In the genomic region with DNA sequence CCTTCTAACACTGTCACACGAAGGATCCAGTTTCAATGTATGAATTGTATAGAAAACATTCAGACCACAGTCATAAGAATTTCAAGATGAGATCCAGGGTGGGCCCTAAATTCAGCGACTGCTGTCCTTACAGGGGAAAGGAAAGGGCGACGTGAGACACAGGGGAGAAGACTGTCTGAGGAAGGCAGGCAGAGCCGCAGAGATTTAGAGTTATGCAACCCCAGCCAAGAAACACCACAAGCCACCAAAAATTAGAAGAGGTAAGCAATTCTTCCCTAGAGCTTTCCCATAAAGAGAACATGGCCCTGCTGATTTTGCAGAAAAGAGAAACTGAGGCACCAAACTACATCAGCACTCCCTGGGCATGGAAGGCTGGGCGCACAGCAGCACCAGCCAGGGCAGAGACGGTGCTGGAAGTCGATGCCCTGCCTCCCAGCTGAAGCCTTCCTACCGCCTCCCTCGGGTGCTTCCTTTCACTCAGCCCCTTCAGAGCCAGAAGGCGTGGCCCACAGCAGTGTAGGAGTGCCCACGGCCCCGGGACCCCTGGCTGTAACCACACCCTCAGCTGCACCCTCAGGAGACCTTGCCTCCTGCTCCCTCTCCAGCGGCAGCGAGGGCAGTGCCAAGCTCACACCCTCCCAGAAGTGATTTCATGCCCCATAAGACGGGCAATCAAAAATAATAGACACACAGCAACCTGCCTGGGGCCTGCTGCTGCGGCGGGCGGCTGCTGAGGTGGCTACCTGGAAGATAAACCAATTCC, we compare ENCODE assay signal across 14 cellular contexts.
DNase-seq lines count a peak whose midpoint lies in the region; ATAC-seq and TF ChIP-seq lines count a peak whose summit lies in the region.
"Had no signal": no experiment of that assay in that cellular context is flagged by ENCODE, and none has a peak within 500 bp of the region (broad histone marks: within the 10 kb centered on the region; RNA-seq: fewer than 3 reads in every experiment).

No MANE protein-coding gene starts in this region.

- H3K27ac ChIP-seq in WERI-Rb-1 = no peak overlapping the region
- H3K27ac ChIP-seq: 22Rv1, thyroid gland had no signal

- H3K4me1 Mint-ChIP-seq in T-helper 17 cell (peaks cover 30% of the 10 kb centered on the region), nephron progenitor cell (peaks cover 21% of the 10 kb centered on the region)

- peak overlapping the region; percentile 61 for H3K27ac Mint-ChIP-seq in T-helper 17 cell
- H3K27ac Mint-ChIP-seq in nephron progenitor cell = peak overlapping the region; percentile 8

- H3K4me3 Mint-ChIP-seq in T-helper 17 cell (no peak overlapping the region), nephron progenitor cell (no peak overlapping the region)

- no peaks in the 10 kb centered on the region for H3K9me3 ChIP-seq in T-helper 17 cell (ENCODE audit: control insufficient read depth, low read length, poor library complexity, severe bottlenecking)
- H3K9me3 ChIP-seq in WERI-Rb-1 (ENCODE audit: severe bottlenecking) = peaks cover 4% of the 10 kb centered on the region
- H3K9me3 ChIP-seq: thyroid gland had no signal

- H3K9me3 Mint-ChIP-seq in nephron progenitor cell = no peaks in the 10 kb centered on the region

- DNase-seq in DMS 273 (lab: John Stamatoyannopoulos, UW; ENCODE audit: unreplicated experiment) (peak; percentile 44), DMS 273 treated with DMSO at 0.1 percent for 48 hours (lab: John Stamatoyannopoulos, UW) (no peak), NCI-H1436 treated with DMSO at 0.1 percent for 48 hours (lab: John Stamatoyannopoulos, UW) (peak; percentile 22), T-helper 17 cell (no peak), nephron progenitor cell (no peak), WERI-Rb-1 (no peak), NCI-H1930 (lab: John Stamatoyannopoulos, UW) (no peak), NOMO-1 treated with DMSO at 0.1 percent for 48 hours (lab: John Stamatoyannopoulos, UW; ENCODE audit: unreplicated experiment) (no peak)
- DNase-seq: activated CD4-positive, alpha-beta T cell treated with anti-CD3 and anti-CD28 coated beads, Interleukin-2, amount 50 U/mL, for 48 hours; Calu3; foreskin fibroblast; thyroid gland had no signal

- H3K36me3 Mint-ChIP-seq in T-helper 17 cell (ENCODE audit: low read depth) (no peaks in the 10 kb centered on the region), nephron progenitor cell (ENCODE audit: low read depth) (no peaks in the 10 kb centered on the region)

- H3K27me3 ChIP-seq in WERI-Rb-1 (ENCODE audit: insufficient read depth, low read depth, severe bottlenecking) = no peaks in the 10 kb centered on the region
- H3K27me3 ChIP-seq: thyroid gland had no signal

- peaks cover 8% of the 10 kb centered on the region for H3K27me3 Mint-ChIP-seq in T-helper 17 cell
- peaks cover 46% of the 10 kb centered on the region for H3K27me3 Mint-ChIP-seq in nephron progenitor cell (ENCODE audit: low read depth, poor library complexity)

- no peak for ATAC-seq in T-helper 17 cell
- ATAC-seq: sciatic nerve had no signal

- H3K4me3 ChIP-seq in WERI-Rb-1 (ENCODE audit: low read depth, low read length) = no peak overlapping the region
- H3K4me3 ChIP-seq: thyroid gland had no signal

- TF ChIP-seq CTCF in nephron progenitor cell (IDR thresholded peaks at IDR 0.05) (no peak), WERI-Rb-1 (IDR thresholded peaks at IDR 0.05; ENCODE audit: low read depth, low read length) (no peak)

- H3K36me3 ChIP-seq in WERI-Rb-1 = no peaks in the 10 kb centered on the region
- H3K36me3 ChIP-seq: thyroid gland had no signal

Comparison
In these comparisons a context has a peak if more than half of its experiments do, and no peak if none do; other contexts are left out.
1. DNase-seq: peak in DMS 273 (single experiment) and NCI-H1436 treated with DMSO at 0.1 percent for 48 hours (single experiment); none in DMS 273 treated with DMSO at 0.1 percent for 48 hours (single experiment), T-helper 17 cell (0 of 3), nephron progenitor cell (single experiment), WERI-Rb-1 (single experiment), NCI-H1930 (0 of 2) and NOMO-1 treated with DMSO at 0.1 percent for 48 hours (single experiment).